In genomic region chr10:6269953-6270867, GRCh38 we compare ENCODE assay signal across 1 cellular context.
TF ChIP-seq lines count a peak whose summit lies in the region.

No MANE protein-coding gene starts in this region.

TF ChIP-seq in GM12878, 131 proteins besides CTCF, POLR2A, EP300 and RAD21 (continued from another document):
- TF ChIP-seq, protein P1, sequence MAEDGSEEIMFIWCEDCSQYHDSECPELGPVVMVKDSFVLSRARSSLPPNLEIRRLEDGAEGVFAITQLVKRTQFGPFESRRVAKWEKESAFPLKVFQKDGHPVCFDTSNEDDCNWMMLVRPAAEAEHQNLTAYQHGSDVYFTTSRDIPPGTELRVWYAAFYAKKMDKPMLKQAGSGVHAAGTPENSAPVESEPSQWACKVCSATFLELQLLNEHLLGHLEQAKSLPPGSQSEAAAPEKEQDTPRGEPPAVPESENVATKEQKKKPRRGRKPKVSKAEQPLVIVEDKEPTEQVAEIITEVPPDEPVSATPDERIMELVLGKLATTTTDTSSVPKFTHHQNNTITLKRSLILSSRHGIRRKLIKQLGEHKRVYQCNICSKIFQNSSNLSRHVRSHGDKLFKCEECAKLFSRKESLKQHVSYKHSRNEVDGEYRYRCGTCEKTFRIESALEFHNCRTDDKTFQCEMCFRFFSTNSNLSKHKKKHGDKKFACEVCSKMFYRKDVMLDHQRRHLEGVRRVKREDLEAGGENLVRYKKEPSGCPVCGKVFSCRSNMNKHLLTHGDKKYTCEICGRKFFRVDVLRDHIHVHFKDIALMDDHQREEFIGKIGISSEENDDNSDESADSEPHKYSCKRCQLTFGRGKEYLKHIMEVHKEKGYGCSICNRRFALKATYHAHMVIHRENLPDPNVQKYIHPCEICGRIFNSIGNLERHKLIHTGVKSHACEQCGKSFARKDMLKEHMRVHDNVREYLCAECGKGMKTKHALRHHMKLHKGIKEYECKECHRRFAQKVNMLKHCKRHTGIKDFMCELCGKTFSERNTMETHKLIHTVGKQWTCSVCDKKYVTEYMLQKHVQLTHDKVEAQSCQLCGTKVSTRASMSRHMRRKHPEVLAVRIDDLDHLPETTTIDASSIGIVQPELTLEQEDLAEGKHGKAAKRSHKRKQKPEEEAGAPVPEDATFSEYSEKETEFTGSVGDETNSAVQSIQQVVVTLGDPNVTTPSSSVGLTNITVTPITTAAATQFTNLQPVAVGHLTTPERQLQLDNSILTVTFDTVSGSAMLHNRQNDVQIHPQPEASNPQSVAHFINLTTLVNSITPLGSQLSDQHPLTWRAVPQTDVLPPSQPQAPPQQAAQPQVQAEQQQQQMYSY (CRISPR knock-in tag; IDR thresholded peaks at IDR 0.05): no peak
- TF ChIP-seq KAT2A (conservative IDR thresholded peaks at IDR 0.05; ENCODE audit: control insufficient read depth, low read depth, low read length): no peak
- no peak for TF ChIP-seq CHD4 (IDR thresholded peaks at IDR 0.05)
- TF ChIP-seq NBN (IDR thresholded peaks at IDR 0.05): peak; percentile 93
